12 cellular contexts compared by ENCODE assay signal in genomic region chr12:55703976-55704761, GRCh38. TPM values are rescaled to one million over a fixed set of nuclear protein-coding genes. Genes with fewer than 3 reads are reported as not detected.
DNase-seq lines count a peak whose midpoint lies in the region; ATAC-seq and TF ChIP-seq lines count a peak whose summit lies in the region.
"Had no signal": no experiment of that assay in that cellular context is flagged by ENCODE, and none has a peak within 500 bp of the region (broad histone marks: within the 10 kb centered on the region; RNA-seq: fewer than 3 reads in every experiment).

No MANE protein-coding gene starts in this region.

- H3K27ac ChIP-seq in left ventricle myocardium inferior (replicated peaks) (peak overlapping the region; percentile 95), spleen (no peak overlapping the region)
- H3K27ac ChIP-seq: BLaER1 treated with 17β-estradiol and CSF1 and Interleukin-3, amounts not matched to agents 10 nM and 100 nM had no signal

- H3K9me3 Mint-ChIP-seq in activated T-helper 17 cell treated with anti-CD3 and anti-CD28 coated beads, Interleukin-2, amount 50 U/mL, for 72 hours, result no peaks in the 10 kb centered on the region
- H3K9me3 Mint-ChIP-seq: activated CD4-positive, alpha-beta T cell treated with anti-CD3 and anti-CD28 coated beads, Interleukin-2, amount 10 ng/mL, durations not matched to agents 7 days and 5 days; naive thymus-derived CD8-positive, alpha-beta T cell had no signal

- WGBS in spleen, 5 donors, result 69 to 85% (median 79%) methylated on average over 6 of the region's 6 CpGs

- H3K4me3 Mint-ChIP-seq in activated T-helper 17 cell treated with anti-CD3 and anti-CD28 coated beads, Interleukin-2, amount 50 U/mL, for 72 hours, result no peak overlapping the region
- H3K4me3 Mint-ChIP-seq: activated CD4-positive, alpha-beta T cell treated with anti-CD3 and anti-CD28 coated beads, Interleukin-2, amount 10 ng/mL, durations not matched to agents 7 days and 5 days; naive thymus-derived CD8-positive, alpha-beta T cell had no signal

- TF ChIP-seq CTCF in left ventricle myocardium inferior (IDR thresholded peaks at IDR 0.05; ENCODE audit: borderline replicate concordance) (no peak), spleen (IDR thresholded peaks at IDR 0.05 in 8 of 11, conservative IDR thresholded peaks at IDR 0.05 in 3 of 11) (no peak)

- H3K9ac ChIP-seq in adipocyte (ENCODE audit: low read length), result peak overlapping the region; percentile 86
- H3K9ac ChIP-seq: BLaER1 treated with 17β-estradiol and CSF1 and Interleukin-3, amounts not matched to agents 10 nM and 100 nM had no signal

- DNase-seq in adipocyte (ENCODE audit: low read depth), result no peak
- DNase-seq in left ventricle myocardium inferior, result no peak
- DNase-seq in spleen, result peak; percentile 20
- no peak for DNase-seq in NCI-H748 (lab: John Stamatoyannopoulos, UW; ENCODE audit: unreplicated experiment)
- DNase-seq: activated CD4-positive, alpha-beta T cell treated with anti-CD3 and anti-CD28 coated beads, Interleukin-2, amount 10 ng/mL, durations not matched to agents 7 days and 5 days; activated effector memory CD4-positive, alpha-beta T cell treated with anti-CD3 and anti-CD28 coated beads, Interleukin-2, amount 50 U/mL, for 16 hours; cerebellar nuclear complex; NCI-H2029 treated with DMSO at 0.1 percent for 48 hours had no signal

- H3K4me1 Mint-ChIP-seq in activated T-helper 17 cell treated with anti-CD3 and anti-CD28 coated beads, Interleukin-2, amount 50 U/mL, for 72 hours, result peaks cover 17% of the 10 kb centered on the region

- no peak for TF ChIP-seq POLR2A in spleen (IDR thresholded peaks at IDR 0.05)

- H3K27ac Mint-ChIP-seq in activated T-helper 17 cell treated with anti-CD3 and anti-CD28 coated beads, Interleukin-2, amount 50 U/mL, for 72 hours, result no peak overlapping the region
- H3K27ac Mint-ChIP-seq: activated CD4-positive, alpha-beta T cell treated with anti-CD3 and anti-CD28 coated beads, Interleukin-2, amount 10 ng/mL, durations not matched to agents 7 days and 5 days had no signal

- intact Hi-C loops in left ventricle myocardium inferior (cut with micrococcal nuclease) (no loop called here), spleen (cut with DNase I; ENCODE audit: low total_unique reads) (no loop called here)

- H3K36me3 Mint-ChIP-seq in activated T-helper 17 cell treated with anti-CD3 and anti-CD28 coated beads, Interleukin-2, amount 50 U/mL, for 72 hours (ENCODE audit: low read depth), result no peaks in the 10 kb centered on the region
- H3K36me3 Mint-ChIP-seq: naive thymus-derived CD8-positive, alpha-beta T cell had no signal

- H3K36me3 ChIP-seq in adipocyte (ENCODE audit: control insufficient read depth, insufficient read depth, low read length, severe bottlenecking), result peaks cover 34% of the 10 kb centered on the region
- peaks cover 7% of the 10 kb centered on the region for H3K36me3 ChIP-seq in left ventricle myocardium inferior
- no peaks in the 10 kb centered on the region for H3K36me3 ChIP-seq in spleen
- H3K36me3 ChIP-seq: BLaER1 treated with 17β-estradiol and CSF1 and Interleukin-3, amounts not matched to agents 10 nM and 100 nM had no signal

- H3K27me3 ChIP-seq in adipocyte (replicated peaks; ENCODE audit: control insufficient read depth, insufficient read depth, low read length) (no peaks in the 10 kb centered on the region), left ventricle myocardium inferior (ENCODE audit: low read depth) (peaks cover 14% of the 10 kb centered on the region), spleen (replicated peaks in 1 of 7) (peaks cover 0 to 23% (median 0%) of the 10 kb centered on the region in 7 donors)

- peaks cover 64% of the 10 kb centered on the region for H3K4me1 ChIP-seq in adipocyte (ENCODE audit: control insufficient read depth, insufficient read depth, low read length)
- H3K4me1 ChIP-seq in left ventricle myocardium inferior, result peaks cover 98% of the 10 kb centered on the region
- H3K4me1 ChIP-seq in spleen, result peaks cover 11 to 47% (median 26%) of the 10 kb centered on the region in 6 donors

- no peaks in the 10 kb centered on the region for H3K9me3 ChIP-seq in adipocyte (ENCODE audit: control insufficient read depth, low read length)
- no peaks in the 10 kb centered on the region for H3K9me3 ChIP-seq in left ventricle myocardium inferior (replicated peaks)
- H3K9me3 ChIP-seq in spleen, result no peaks in the 10 kb centered on the region
- H3K9me3 ChIP-seq: BLaER1 treated with 17β-estradiol and CSF1 and Interleukin-3, amounts not matched to agents 10 nM and 100 nM had no signal

- peaks cover 15% of the 10 kb centered on the region for H3K27me3 Mint-ChIP-seq in activated T-helper 17 cell treated with anti-CD3 and anti-CD28 coated beads, Interleukin-2, amount 50 U/mL, for 72 hours

- no peak for ATAC-seq in GM19452 (IDR thresholded peaks at IDR 0.05; ENCODE audit: unreplicated experiment)
- no peak for ATAC-seq in activated T-helper 17 cell treated with anti-CD3 and anti-CD28 coated beads, Interleukin-2, amount 50 U/mL, for 72 hours (replicated peaks)
- ATAC-seq: naive thymus-derived CD8-positive, alpha-beta T cell had no signal

- H3K4me3 ChIP-seq in adipocyte (ENCODE audit: low read length) (peak overlapping the region; percentile 85), left ventricle myocardium inferior (peak overlapping the region; percentile 80), spleen (no peak overlapping the region)
- H3K4me3 ChIP-seq: BLaER1 treated with 17β-estradiol and CSF1 and Interleukin-3, amounts not matched to agents 10 nM and 100 nM had no signal

RNA-seq across cellular contexts. Expression of gene ITGA7, which starts 3.5 kb away (rescaled TPM):
- total RNA-seq in left ventricle myocardium inferior (520 TPM), spleen (10 to 100 TPM; 13.8 to 93.2 (median 24.7) TPM)
- polyA plus RNA-seq in spleen, result 10 to 100 TPM in 1 of 3 donors, 1 to 10 TPM in 2; 4.4 to 18.0 (median 8.6) TPM
- total RNA-seq in activated T-helper 17 cell treated with anti-CD3 and anti-CD28 coated beads, Interleukin-2, amount 50 U/mL, for 72 hours, result 1 to 10 TPM; 3.2 to 8.7 TPM

RNA-seq across cellular contexts. Expression of gene BLOC1S1, which starts 11.7 kb away (rescaled TPM):
- total RNA-seq in left ventricle myocardium inferior (109 TPM), spleen (100 to 1,000 TPM; 113 to 228 (median 141) TPM)
- 100 to 1,000 TPM; 278 to 304 (median 282) TPM for polyA plus RNA-seq in spleen
- total RNA-seq in activated T-helper 17 cell treated with anti-CD3 and anti-CD28 coated beads, Interleukin-2, amount 50 U/mL, for 72 hours, result 100 to 1,000 TPM; 104 to 118 TPM

RNA-seq across cellular contexts. Expression of gene RDH5, which starts 16.0 kb away (rescaled TPM):
- 12.2 TPM for total RNA-seq in left ventricle myocardium inferior
- 10 to 100 TPM in 5 of 7 donors, 1 to 10 TPM in 2; 7.4 to 17.4 (median 15.5) TPM for total RNA-seq in spleen
- polyA plus RNA-seq in spleen, result 10 to 100 TPM in 1 of 3 donors, 1 to 10 TPM in 2; 4.7 to 12.1 (median 9.9) TPM
- 10 to 100 TPM; 13.0 to 13.5 TPM for total RNA-seq in activated T-helper 17 cell treated with anti-CD3 and anti-CD28 coated beads, Interleukin-2, amount 50 U/mL, for 72 hours

RNA-seq across cellular contexts. Expression of gene CD63, which starts 24.6 kb away (rescaled TPM):
- 705 TPM for total RNA-seq in left ventricle myocardium inferior
- total RNA-seq in spleen, result 100 to 1,000 TPM; 440 to 750 (median 627) TPM
- 100 to 1,000 TPM; 395 to 693 (median 509) TPM for polyA plus RNA-seq in spleen
- total RNA-seq in activated T-helper 17 cell treated with anti-CD3 and anti-CD28 coated beads, Interleukin-2, amount 50 U/mL, for 72 hours, result 100 to 1,000 TPM; 211 to 237 TPM

RNA-seq across cellular contexts. Expression of gene GDF11, which starts 38.8 kb away (rescaled TPM):
- total RNA-seq in left ventricle myocardium inferior (15.6 TPM), spleen (10 to 100 TPM in 5 of 7 donors, 1 to 10 TPM in 2; 6.1 to 14.5 (median 10.7) TPM)
- polyA plus RNA-seq in spleen, result 1 to 10 TPM; 3.5 to 5.5 (median 4.0) TPM
- 10 to 100 TPM in 1 of 2 donors, 1 to 10 TPM in 1; 7.4 to 14.1 TPM for total RNA-seq in activated T-helper 17 cell treated with anti-CD3 and anti-CD28 coated beads, Interleukin-2, amount 50 U/mL, for 72 hours

Comparison
In these comparisons a context has a peak if more than half of its experiments do, and no peak if none do; other contexts are left out.
1. H3K4me3 ChIP-seq: peak in adipocyte (single experiment) and left ventricle myocardium inferior (single experiment); none in spleen (0 of 8).